8 cellular contexts compared by ENCODE assay signal in genomic region chr19:52397310-52398090, GRCh38. TPM values are rescaled to one million over a fixed set of nuclear protein-coding genes. Genes with fewer than 3 reads are reported as not detected.
DNase-seq lines count a peak whose midpoint lies in the region; ATAC-seq and TF ChIP-seq lines count a peak whose summit lies in the region.

Gene ZNF528 (plus strand): TSS chr19:52397849. CDS start chr19:52402014, 4,165 bp downstream.

- H3K9me3 ChIP-seq in smooth muscle cell (replicated peaks; ENCODE audit: low read depth), result no peaks in the 10 kb centered on the region

- peaks cover 5% of the 10 kb centered on the region for H3K27me3 Mint-ChIP-seq in GM23338 (ENCODE audit: insufficient read depth, low read depth, poor library complexity)

- peaks cover 79% of the 10 kb centered on the region for H3K36me3 Mint-ChIP-seq in GM23338 (ENCODE audit: low read depth)

- DNase-seq in COLO668 (lab: John Stamatoyannopoulos, UW; ENCODE audit: unreplicated experiment) (peak; percentile 96), GM23338 (ENCODE audit: low spot score) (peak; percentile 98), NCI-H2029 (lab: John Stamatoyannopoulos, UW) (peak; percentile 94), cardiac fibroblast (ENCODE audit: low read depth in 2 of 2) (peak; percentile 96 to 97), iPS-NIHi7 (ENCODE audit: extremely low spot score) (peak; percentile 94), smooth muscle cell (lab: John Stamatoyannopoulos, UW; ENCODE audit: unreplicated experiment) (peak; percentile 20), SW 1271 (lab: John Stamatoyannopoulos, UW) (no peak)
- peak; percentile 86 to 93 (median 92) for DNase-seq in activated CD4-positive, CD25-positive, alpha-beta regulatory T cell (lab: John Stamatoyannopoulos, UW)

- H3K4me2 ChIP-seq in GM23338 (peak within 1 kb of the TSS; percentile 74), smooth muscle cell (peak within 1 kb of the TSS; percentile 85)

- no peaks in the 10 kb centered on the region for H3K9me2 ChIP-seq in GM23338 (ENCODE audit: insufficient read depth)

- peak within 1 kb of the TSS; percentile 95 for H3K27ac ChIP-seq in GM23338 (ENCODE audit: low read depth)
- H3K27ac ChIP-seq in smooth muscle cell (ENCODE audit: low read depth), result peak within 1 kb of the TSS; percentile 78

- H3K79me2 ChIP-seq in GM23338 (replicated peaks; ENCODE audit: insufficient read depth) (peaks cover 16% of the 10 kb centered on the region), smooth muscle cell (ENCODE audit: low read depth) (peaks cover 13% of the 10 kb centered on the region)

- peaks cover 2% of the 10 kb centered on the region; the same call in 1 of the 3 replicates for H3K4me1 Mint-ChIP-seq in GM23338

- peak within 1 kb of the TSS; percentile 57 for H3K4me3 ChIP-seq in GM23338
- H3K4me3 ChIP-seq in cardiac fibroblast (replicated peaks in 1 of 2; ENCODE audit: low read depth in 2 of 2, low read length in 2 of 2), result peak within 1 kb of the TSS; percentile 69 to 87
- H3K4me3 ChIP-seq in smooth muscle cell, result peak within 1 kb of the TSS; percentile 67

- H3K27ac Mint-ChIP-seq in GM23338, result peak within 1 kb of the TSS; percentile 95

- 8% methylated on average over 37 of the region's 37 CpGs for WGBS in smooth muscle cell (ENCODE audit: low lambda C conversion rate)

- H2AFZ ChIP-seq in GM23338 (peak within 1 kb of the TSS; percentile 82), smooth muscle cell (ENCODE audit: low read depth) (peak within 1 kb of the TSS; percentile 76)

- no peaks in the 10 kb centered on the region for H4K20me1 ChIP-seq in GM23338 (replicated peaks; ENCODE audit: insufficient read depth)
- no peaks in the 10 kb centered on the region for H4K20me1 ChIP-seq in smooth muscle cell (ENCODE audit: low read depth)

- no peaks in the 10 kb centered on the region for H3F3A ChIP-seq in GM23338 (replicated peaks; ENCODE audit: low read depth)
- no peaks in the 10 kb centered on the region for H3F3A ChIP-seq in smooth muscle cell (ENCODE audit: low read depth)

- peak within 1 kb of the TSS; percentile 90 for H3K9ac ChIP-seq in smooth muscle cell (ENCODE audit: low read depth)

- H3K4me3 Mint-ChIP-seq in GM23338, result peak within 1 kb of the TSS; percentile 86

- TF ChIP-seq CTCF in GM23338 (conservative IDR thresholded peaks at IDR 0.05; ENCODE audit: low read depth in 2 of 2) (no peak), cardiac fibroblast (IDR thresholded peaks at IDR 0.05; ENCODE audit: low read depth, low read length) (no peak), smooth muscle cell (IDR thresholded peaks at IDR 0.05; ENCODE audit: borderline replicate concordance, insufficient read depth, poor library complexity, severe bottlenecking) (no peak)

- H3K27me3 ChIP-seq in GM23338 (ENCODE audit: insufficient read depth) (no peaks in the 10 kb centered on the region), smooth muscle cell (ENCODE audit: low read depth) (no peaks in the 10 kb centered on the region)

- peaks cover 12% of the 10 kb centered on the region; the same call in 1 of the 2 replicates for H3K4me1 ChIP-seq in GM23338 (ENCODE audit: insufficient read depth)
- peaks cover 5% of the 10 kb centered on the region for H3K4me1 ChIP-seq in smooth muscle cell (ENCODE audit: low read depth)

- H3K36me3 ChIP-seq in GM23338 (ENCODE audit: insufficient read depth) (peaks cover 21% of the 10 kb centered on the region; the same call in 1 of the 2 replicates), smooth muscle cell (ENCODE audit: low read depth) (peaks cover 23% of the 10 kb centered on the region)

- ATAC-seq in GM23338, result peak; percentile 97

- H3K9me3 Mint-ChIP-seq in GM23338, result peaks cover 77% of the 10 kb centered on the region

TF ChIP-seq in GM23338, 12 proteins besides CTCF, POLR2A, EP300 and RAD21:
- TF ChIP-seq ZNF331 (CRISPR knock-in tag; IDR thresholded peaks at IDR 0.05; ENCODE audit: low read depth), result no peak
- TF ChIP-seq POLR2AphosphoS5 (IDR thresholded peaks at IDR 0.05; ENCODE audit: low read depth), result peak; percentile 82
- TF ChIP-seq ETS1 (IDR thresholded peaks at IDR 0.05), result peak; percentile 81
TF ChIP-seq in GM23338: peak in this region for 2.

RNA-seq across cellular contexts. Expression of gene ZNF528, which starts in this region (rescaled TPM):
- 25.5 and 38.6 TPM in 2 replicates for total RNA-seq in GM23338 (2014; rRNA removed; shearing (Covaris generic))
- polyA plus RNA-seq in GM23338 (2016; fragmentation: Nextera tagmentation; extraction: Ambion mirVana) (30.0 and 32.8 TPM in 2 replicates), smooth muscle cell (16.3 and 21.7 TPM in 2 replicates)
- total RNA-seq in smooth muscle cell, result 21.0 and 33.0 TPM in 2 replicates

Comparison
In these comparisons a context has a peak if more than half of its experiments do, and no peak if none do; other contexts are left out.
1. DNase-seq: peak in COLO668 (single experiment), GM23338 (single experiment), NCI-H2029 (single experiment), activated CD4-positive, CD25-positive, alpha-beta regulatory T cell (4 of 4), cardiac fibroblast (2 of 2), iPS-NIHi7 (single experiment) and smooth muscle cell (single experiment); none in SW 1271 (0 of 2).
2. Peak in every context shown above with its lines, with median percentiles within 50 percentile points of each other: H3K4me3 ChIP-seq.